ENCODE assay signal across 19 cellular contexts in the genomic region with DNA sequence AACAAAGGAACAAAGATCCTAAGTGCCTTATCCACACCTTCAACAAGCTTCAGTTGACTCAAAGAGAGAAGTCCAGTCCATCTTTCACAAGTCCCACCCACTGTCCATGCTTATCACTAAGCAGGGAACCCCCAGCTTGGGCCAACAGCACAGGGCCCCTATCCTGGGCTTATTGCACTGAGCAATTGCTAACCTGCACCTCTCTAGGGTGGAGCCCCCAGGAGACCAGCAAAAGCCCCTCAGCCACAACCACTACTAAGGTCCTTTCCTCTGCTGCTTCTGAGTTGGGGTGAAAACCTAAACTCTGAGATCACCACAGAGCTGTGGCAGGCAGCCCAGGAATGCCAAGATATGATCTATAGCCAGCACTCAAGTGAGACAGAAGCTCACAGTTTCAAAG.
DNase-seq lines count a peak whose midpoint lies in the region; ATAC-seq and TF ChIP-seq lines count a peak whose summit lies in the region.
"Had no signal": no experiment of that assay in that cellular context is flagged by ENCODE, and none has a peak within 500 bp of the region (broad histone marks: within the 10 kb centered on the region; RNA-seq: fewer than 3 reads in every experiment).

No MANE protein-coding gene starts in this region.

- no peak overlapping the region for H3K4me2 ChIP-seq in mesendoderm (ENCODE audit: low read length)
- H3K4me2 ChIP-seq in mesenchymal stem cell (ENCODE audit: low read length, poor library complexity, severe bottlenecking): no peak overlapping the region

- no peak overlapping the region for H2BK120ac ChIP-seq in mesendoderm (ENCODE audit: low read depth, low read length)
- H2BK120ac ChIP-seq in mesenchymal stem cell (ENCODE audit: low read depth, low read length): no peak overlapping the region

- no peak overlapping the region for H2BK5ac ChIP-seq in mesendoderm (ENCODE audit: low read length)
- H2BK5ac ChIP-seq in mesenchymal stem cell (ENCODE audit: low read depth, low read length, poor library complexity, severe bottlenecking): no peak overlapping the region

- no peak overlapping the region for H2AFZ ChIP-seq in mesenchymal stem cell (ENCODE audit: low read depth, low read length)

- no peak overlapping the region for H3K4ac ChIP-seq in mesendoderm (ENCODE audit: low read depth, low read length)
- H3K4ac ChIP-seq in mesenchymal stem cell (ENCODE audit: low read depth in 1 of 2, low read length in 2 of 2): no peak overlapping the region

- no peak overlapping the region for H3K9ac ChIP-seq in mesendoderm (ENCODE audit: low read length)
- H3K9ac ChIP-seq in mesenchymal stem cell (ENCODE audit: low read length): no peak overlapping the region

- H3K23ac ChIP-seq in mesendoderm (ENCODE audit: low read length): no peak overlapping the region
- no peak overlapping the region for H3K23ac ChIP-seq in mesenchymal stem cell (ENCODE audit: low read length in 2 of 2)

- DNase-seq in GM12865 (ENCODE audit: low read depth): peak; percentile 0
- peak; percentile 36 for DNase-seq in mesendoderm
- DNase-seq in ascending aorta (ENCODE audit: low spot score in 2 of 2): no peak
- no peak for DNase-seq in mesenchymal stem cell
- DNase-seq: ACHN; BE2C; C1 segment of cervical spinal cord; CD4-positive, CD25-positive, alpha-beta regulatory T cell; CD8-positive, alpha-beta memory T cell; COR-L47; DMS 273 treated with DMSO at 0.1 percent for 48 hours; DMS53; DND-41; EL; H9; IMR-90 had no signal

- no peaks in the 10 kb centered on the region for H3K79me2 ChIP-seq in mesendoderm (ENCODE audit: control insufficient read depth, insufficient read depth, low read length)

- no peak overlapping the region for H4K5ac ChIP-seq in mesendoderm (ENCODE audit: low read length)

- no peak overlapping the region for H3K56ac ChIP-seq in mesendoderm (ENCODE audit: low read length)

- H3K4me3 ChIP-seq in GM12865 (ENCODE audit: low read depth, low read length) (no peak overlapping the region), mesendoderm (ENCODE audit: low read length) (no peak overlapping the region), ascending aorta (no peak overlapping the region), mesenchymal stem cell (ENCODE audit: insufficient read depth in 1 of 2, low read depth in 1 of 2, low read length in 2 of 2) (no peak overlapping the region)
- H3K4me3 ChIP-seq: K562 had no signal

- H3K4me1 ChIP-seq in mesendoderm (ENCODE audit: control insufficient read depth, low read depth, low read length) (no peaks in the 10 kb centered on the region), ascending aorta (no peaks in the 10 kb centered on the region), mesenchymal stem cell (ENCODE audit: control insufficient read depth, insufficient read depth, low read depth, low read length) (no peaks in the 10 kb centered on the region)
- H3K4me1 ChIP-seq: BE2C had no signal

- no peak overlapping the region for H2BK15ac ChIP-seq in mesendoderm (replicated peaks; ENCODE audit: low read depth)
- no peak overlapping the region for H2BK15ac ChIP-seq in mesenchymal stem cell (ENCODE audit: low read depth, poor library complexity, severe bottlenecking)

- H3K14ac ChIP-seq in mesenchymal stem cell (ENCODE audit: low read length in 2 of 2): no peak overlapping the region

- H4K8ac ChIP-seq in mesendoderm (ENCODE audit: low read depth, low read length) (no peak overlapping the region), mesenchymal stem cell (ENCODE audit: low read length) (no peak overlapping the region)

- intact Hi-C loops in ascending aorta (cut with DNase I): no loop called here

- ATAC-seq in HG02610 (IDR thresholded peaks at IDR 0.05; ENCODE audit: unreplicated experiment) (peak; percentile 70), HG02763 (IDR thresholded peaks at IDR 0.05; ENCODE audit: unreplicated experiment) (no peak)
- ATAC-seq: K562 had no signal

- H2BK12ac ChIP-seq in mesenchymal stem cell (ENCODE audit: low read length in 2 of 2): no peak overlapping the region

- H3K79me1 ChIP-seq in mesendoderm (ENCODE audit: low read length) (no peaks in the 10 kb centered on the region), mesenchymal stem cell (replicated peaks; ENCODE audit: low read length, poor library complexity, severe bottlenecking) (no peaks in the 10 kb centered on the region)

- H3K18ac ChIP-seq in mesendoderm (ENCODE audit: low read length) (no peak overlapping the region), mesenchymal stem cell (ENCODE audit: low read depth in 1 of 2, low read length in 2 of 2) (no peak overlapping the region)

- H3K9me3 ChIP-seq in ascending aorta: peaks cover 0 to 8% of the 10 kb centered on the region in 2 donors
- H3K9me3 ChIP-seq in mesenchymal stem cell (ENCODE audit: control insufficient read depth, low read length): peaks cover 17% of the 10 kb centered on the region
- H3K9me3 ChIP-seq: BE2C had no signal

- H2AK5ac ChIP-seq in mesendoderm (ENCODE audit: low read length) (no peak overlapping the region), mesenchymal stem cell (ENCODE audit: low read length, severe bottlenecking) (no peak overlapping the region)

- H3K36me3 ChIP-seq in mesendoderm (ENCODE audit: control insufficient read depth, insufficient read depth, low read length) (no peaks in the 10 kb centered on the region), ascending aorta (no peaks in the 10 kb centered on the region), mesenchymal stem cell (ENCODE audit: control insufficient read depth in 1 of 2, insufficient read depth in 2 of 2, low read depth in 1 of 2, low read length in 2 of 2) (no peaks in the 10 kb centered on the region)
- H3K36me3 ChIP-seq: BE2C had no signal

- H3K27me3 ChIP-seq in mesendoderm (ENCODE audit: insufficient read depth, low read length, poor library complexity): no peaks in the 10 kb centered on the region
- H3K27me3 ChIP-seq in ascending aorta: no peaks in the 10 kb centered on the region
- no peaks in the 10 kb centered on the region for H3K27me3 ChIP-seq in mesenchymal stem cell (ENCODE audit: control insufficient read depth in 1 of 2, insufficient read depth in 1 of 2, low read length in 2 of 2)
- H3K27me3 ChIP-seq: BE2C had no signal

- H3K27ac ChIP-seq in mesendoderm (ENCODE audit: low read depth, low read length) (no peak overlapping the region), ascending aorta (no peak overlapping the region), mesenchymal stem cell (ENCODE audit: low read length, poor library complexity, severe bottlenecking) (no peak overlapping the region)

- H4K91ac ChIP-seq in mesenchymal stem cell (ENCODE audit: low read length): no peak overlapping the region

- TF ChIP-seq CTCF in GM12865 (IDR thresholded peaks at IDR 0.05; ENCODE audit: insufficient read depth, low read depth, low read length, missing control alignments) (no peak), ascending aorta (IDR thresholded peaks at IDR 0.05) (no peak)

Comparison
In these comparisons a context has a peak if more than half of its experiments do, and no peak if none do; other contexts are left out.
1. DNase-seq: peak in GM12865 (single experiment) and mesendoderm (single experiment); none in ascending aorta (0 of 2) and mesenchymal stem cell (single experiment).